26 cellular contexts compared by ENCODE assay signal in the genomic region with DNA sequence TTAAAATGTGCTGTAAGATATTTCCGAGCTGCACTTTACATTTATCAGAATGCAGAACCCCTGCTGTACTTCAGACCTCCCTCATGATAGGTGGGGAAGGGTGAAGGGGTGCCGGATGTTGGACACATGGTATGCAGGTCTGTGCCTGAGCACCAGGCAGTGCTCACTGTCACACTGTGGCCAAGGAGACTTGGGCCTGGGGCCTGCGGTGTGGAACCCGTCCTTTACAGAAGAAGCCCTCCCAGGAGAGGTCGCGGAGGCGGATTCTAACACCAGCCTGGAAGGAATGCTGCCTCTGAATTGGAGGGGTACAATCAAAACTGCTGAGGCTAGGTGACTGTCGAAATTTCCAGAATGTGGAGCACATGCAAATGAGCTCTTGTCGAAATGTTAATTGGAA.
"Had no signal": no experiment of that assay in that cellular context is flagged by ENCODE, and none has a peak within 500 bp of the region (broad histone marks: within the 10 kb centered on the region; RNA-seq: fewer than 3 reads in every experiment).

No MANE protein-coding gene starts in this region.

- H3K27me3 Mint-ChIP-seq: activated CD4-positive, alpha-beta T cell treated with anti-CD3 and anti-CD28 coated beads, Interleukin-2, amount 10 ng/mL, durations not matched to agents 7 days and 5 days; activated CD8-positive, alpha-beta memory T cell treated with anti-CD3 and anti-CD28 coated beads, Interleukin-2, amount 10 ng/mL, durations not matched to agents 7 days and 5 days; activated CD8-positive, alpha-beta T cell treated with anti-CD3 and anti-CD28 coated beads for 36 hours; activated naive CD4-positive, alpha-beta T cell treated with anti-CD3 and anti-CD28 coated beads, Interleukin-2, amount 10 ng/mL, durations not matched to agents 7 days and 5 days; dendritic cell treated with granulocyte-macrophage colony-stimulating factor and Interleukin-4, amounts not matched to agents 40 ng/mL and 50 ng/mL, for 4 days; naive thymus-derived CD8-positive, alpha-beta T cell; stimulated activated naive CD8-positive, alpha-beta T cell treated with anti-CD3 and anti-CD28 coated beads, Interleukin-15, Interleukin-2, amounts not matched to agents 100 ng/mL and 50 ng/mL, for 24 hours had no signal

- H3K9me3 Mint-ChIP-seq: activated CD4-positive, alpha-beta T cell treated with anti-CD3 and anti-CD28 coated beads, Interleukin-2, amount 10 ng/mL, durations not matched to agents 7 days and 5 days; activated CD8-positive, alpha-beta T cell treated with anti-CD3 and anti-CD28 coated beads for 36 hours; activated naive CD4-positive, alpha-beta T cell treated with anti-CD3 and anti-CD28 coated beads, Interleukin-2, amount 10 ng/mL, durations not matched to agents 7 days and 5 days; activated T-helper 2 cell treated with anti-CD3 and anti-CD28 coated beads, Interferon-gamma antibody, Interleukin-2, Interleukin-4, amounts not matched to agents 10 μg/mL and 5 μg/mL and 100 μg/mL, durations not matched to agents 14 hours and 24 hours and 36 hours; dendritic cell treated with granulocyte-macrophage colony-stimulating factor and Interleukin-4, amounts not matched to agents 40 ng/mL and 50 ng/mL, for 4 days; immature natural killer cell; naive thymus-derived CD8-positive, alpha-beta T cell; stimulated activated naive CD8-positive, alpha-beta T cell treated with anti-CD3 and anti-CD28 coated beads, Interleukin-15, Interleukin-2, amounts not matched to agents 100 ng/mL and 50 ng/mL, for 24 hours had no signal

- H3K4me2 ChIP-seq: hepatocyte had no signal

- H3K4me3 ChIP-seq: body of pancreas, cardiac muscle cell, esophagus muscularis mucosa, hepatocyte, left lung, lung, prostate gland, thyroid gland, upper lobe of right lung had no signal

- H3K4me3 Mint-ChIP-seq: activated CD4-positive, alpha-beta T cell treated with anti-CD3 and anti-CD28 coated beads, Interleukin-2, amount 10 ng/mL, durations not matched to agents 7 days and 5 days; activated CD8-positive, alpha-beta memory T cell treated with anti-CD3 and anti-CD28 coated beads, Interleukin-2, amount 10 ng/mL, durations not matched to agents 7 days and 5 days; activated CD8-positive, alpha-beta T cell treated with anti-CD3 and anti-CD28 coated beads for 36 hours; activated naive CD4-positive, alpha-beta T cell treated with anti-CD3 and anti-CD28 coated beads, Interleukin-2, amount 10 ng/mL, durations not matched to agents 7 days and 5 days; dendritic cell treated with granulocyte-macrophage colony-stimulating factor and Interleukin-4, amounts not matched to agents 40 ng/mL and 50 ng/mL, for 4 days; stimulated activated naive CD8-positive, alpha-beta T cell treated with anti-CD3 and anti-CD28 coated beads, Interleukin-15, Interleukin-2, amounts not matched to agents 100 ng/mL and 50 ng/mL, for 24 hours had no signal

- H3K9me3 ChIP-seq: body of pancreas, esophagus muscularis mucosa, left lung, prostate gland, thyroid gland, upper lobe of right lung had no signal

- ATAC-seq: activated CD8-positive, alpha-beta memory T cell treated with anti-CD3 and anti-CD28 coated beads, Interleukin-2, amount 10 ng/mL, durations not matched to agents 7 days and 5 days; activated CD8-positive, alpha-beta T cell treated with anti-CD3 and anti-CD28 coated beads for 36 hours; body of pancreas; left lung had no signal

- FAIRE-seq: frontal cortex had no signal

- H3K27ac Mint-ChIP-seq: activated CD4-positive, alpha-beta T cell treated with anti-CD3 and anti-CD28 coated beads, Interleukin-2, amount 10 ng/mL, durations not matched to agents 7 days and 5 days; activated CD8-positive, alpha-beta T cell treated with anti-CD3 and anti-CD28 coated beads for 36 hours; activated naive CD4-positive, alpha-beta T cell treated with anti-CD3 and anti-CD28 coated beads, Interleukin-2, amount 10 ng/mL, durations not matched to agents 7 days and 5 days; activated T-helper 2 cell treated with anti-CD3 and anti-CD28 coated beads, Interferon-gamma antibody, Interleukin-2, Interleukin-4, amounts not matched to agents 10 μg/mL and 5 μg/mL and 100 μg/mL, durations not matched to agents 14 hours and 24 hours and 36 hours; dendritic cell treated with granulocyte-macrophage colony-stimulating factor and Interleukin-4, amounts not matched to agents 40 ng/mL and 50 ng/mL, for 4 days had no signal

- H3K27me3 ChIP-seq: body of pancreas, cardiac muscle cell, esophagus muscularis mucosa, hepatocyte, left lung, thyroid gland, upper lobe of right lung had no signal

- H3K4me1 ChIP-seq: body of pancreas, prostate gland, upper lobe of right lung had no signal

- H2AFZ ChIP-seq: hepatocyte had no signal

- H3K27ac ChIP-seq: body of pancreas, cardiac muscle cell, esophagus muscularis mucosa, hepatocyte, left lung, prostate gland, thyroid gland, upper lobe of right lung, VCaP had no signal

- DNase-seq: activated CD4-positive, alpha-beta T cell treated with anti-CD3 and anti-CD28 coated beads, Interleukin-2, amount 10 ng/mL, durations not matched to agents 7 days and 5 days; activated CD4-positive, CD25-positive, alpha-beta regulatory T cell treated with anti-CD3 and anti-CD28 coated beads, Interleukin-2, amount 50 U/mL, for 72 hours; activated CD8-positive, alpha-beta memory T cell treated with anti-CD3 and anti-CD28 coated beads, Interleukin-2, amount 10 ng/mL, durations not matched to agents 7 days and 5 days; activated CD8-positive, alpha-beta T cell treated with anti-CD3 and anti-CD28 coated beads for 36 hours; activated naive CD4-positive, alpha-beta T cell treated with anti-CD3 and anti-CD28 coated beads, Interleukin-2, amount 10 ng/mL, durations not matched to agents 7 days and 5 days; anterior cingulate cortex; body of pancreas; effector CD4-positive, alpha-beta T cell; glutamatergic neuron; immature natural killer cell; left lung; naive thymus-derived CD8-positive, alpha-beta T cell; stimulated activated CD4-positive, alpha-beta T cell treated with anti-CD3 and anti-CD28 coated beads, Interleukin-12 subunit alpha, Interleukin-12 subunit beta, amount 100 ng/mL, for 4 hours; substantia nigra; thyroid gland; upper lobe of right lung had no signal
